ENCODE assay signal across 8 cellular contexts in genomic region chr20:3786665-3787639, GRCh38. TPM values are rescaled to one million over a fixed set of nuclear protein-coding genes. Genes with fewer than 3 reads are reported as not detected.
DNase-seq lines count a peak whose midpoint lies in the region; ATAC-seq and TF ChIP-seq lines count a peak whose summit lies in the region.

TSS of gene CENPB (minus strand) at chr20:3786740. CDS start at chr20:3786483, 257 bp downstream.

- TF ChIP-seq CTCF in GM12875 (IDR thresholded peaks at IDR 0.05; ENCODE audit: borderline replicate concordance, insufficient read depth, low read depth, low read length) (peak; percentile 85), uterus (IDR thresholded peaks at IDR 0.05) (peak; percentile 61 to 96 (median 89))

- H3K4me3 Mint-ChIP-seq in T-helper 17 cell = peak within 1 kb of the TSS; percentile 87

- DNase-seq in NCI-H1417 (lab: John Stamatoyannopoulos, UW) (peak; percentile 91 to 93 (median 92)), T-helper 17 cell (peak; percentile 89 to 93 (median 91)), right cardiac atrium (peak; percentile 89 to 97 (median 97)), putamen (ENCODE audit: low spot score) (peak; percentile 89), uterus (peak; percentile 84 to 92)

- TF ChIP-seq POLR2A in uterus (IDR thresholded peaks at IDR 0.05) = peak in 1 of 2 donors; percentile 34

- no peaks in the 10 kb centered on the region for H3K27me3 ChIP-seq in right cardiac atrium (ENCODE audit: control insufficient read depth, insufficient read depth)
- no peaks in the 10 kb centered on the region for H3K27me3 ChIP-seq in uterus

- H3K4me1 ChIP-seq in right cardiac atrium (ENCODE audit: control insufficient read depth, insufficient read depth, low read length) (peaks cover 11% of the 10 kb centered on the region), uterus (peaks cover 4 to 18% of the 10 kb centered on the region in 2 donors)

- peak within 1 kb of the TSS; percentile 68 for H3K27ac Mint-ChIP-seq in T-helper 17 cell

- intact Hi-C loops in right cardiac atrium (cut with DNase I) (loop anchor here in 2 of 4 donors (5.0 kb wide), 1 partner anchor 35 kb away; the partner anchor contains the start of gene AP5S1 (in 2 of the 2)), uterus (cut with DNase I; ENCODE audit: low total_unique reads) (loop anchor here (5.0 kb wide), 1 partner anchor 35 kb away; the partner anchor contains the start of gene AP5S1)

- ATAC-seq in HG02642 (IDR thresholded peaks at IDR 0.05; ENCODE audit: poor library complexity, unreplicated experiment) (peak; percentile 87), T-helper 17 cell (peak; percentile 92), right cardiac atrium (peak; percentile 91 to 92)

- no peaks in the 10 kb centered on the region for H3K36me3 ChIP-seq in uterus

- peaks cover 26% of the 10 kb centered on the region for H3K4me1 Mint-ChIP-seq in T-helper 17 cell

- WGBS in right cardiac atrium = 2% methylated on average over 71 of the region's 71 CpGs

- no peaks in the 10 kb centered on the region for H3K9me3 ChIP-seq in T-helper 17 cell (ENCODE audit: control insufficient read depth, low read length, poor library complexity, severe bottlenecking)
- H3K9me3 ChIP-seq in right cardiac atrium (ENCODE audit: control insufficient read depth, low read length) = no peaks in the 10 kb centered on the region
- H3K9me3 ChIP-seq in uterus = no peaks in the 10 kb centered on the region

- H3K4me3 ChIP-seq in GM12875 (ENCODE audit: low read depth, low read length) (peak within 1 kb of the TSS; percentile 59), right cardiac atrium (ENCODE audit: low read length) (peak within 1 kb of the TSS; percentile 87), uterus (peak within 1 kb of the TSS; percentile 26 to 69)

- no peaks in the 10 kb centered on the region for H3K36me3 Mint-ChIP-seq in T-helper 17 cell (ENCODE audit: low read depth)

- peak within 1 kb of the TSS; percentile 66 for H3K27ac ChIP-seq in angular gyrus (ENCODE audit: low read depth, low read length)
- H3K27ac ChIP-seq in right cardiac atrium (ENCODE audit: low read length) = peak within 1 kb of the TSS; percentile 65
- peak within 1 kb of the TSS; percentile 84 to 85 for H3K27ac ChIP-seq in uterus

- no peaks in the 10 kb centered on the region for H3K27me3 Mint-ChIP-seq in T-helper 17 cell

RNA-seq across cellular contexts. Expression of gene CENPB, which starts in this region (rescaled TPM):
- total RNA-seq in T-helper 17 cell = 10 to 100 TPM; 36.9 to 40.2 TPM
- 10 to 100 TPM; 63.9 to 92.7 (median 72.1) TPM for total RNA-seq in right cardiac atrium
- polyA plus RNA-seq in right cardiac atrium = 67.4 TPM
- total RNA-seq in uterus = 100 to 1,000 TPM in 2 of 4 donors, 10 to 100 TPM in 2; 18.2 to 127 (median 85.2) TPM

Comparison
In these comparisons a context has a peak if more than half of its experiments do, and no peak if none do; other contexts are left out.
1. Peak in every context shown above with its lines: DNase-seq, ATAC-seq, H3K4me3 ChIP-seq and H3K27ac ChIP-seq.